In genomic region chr5:54902817-54903473, GRCh38 we compare ENCODE assay signal across 8 cellular contexts.
A peak's percentile ranks its signal among the peaks of the same experiment; 100 is the strongest.
DNase-seq lines count a peak whose midpoint lies in the region; ATAC-seq and FAIRE-seq lines count a peak whose summit lies in the region.
"Had no signal": no experiment of that assay in that cellular context is flagged by ENCODE, and none has a peak within 500 bp of the region (broad histone marks: within the 10 kb centered on the region; RNA-seq: fewer than 3 reads in every experiment).

No MANE protein-coding gene starts in this region.

- peak; percentile 100 for ATAC-seq in GM18867 (IDR thresholded peaks at IDR 0.05; ENCODE audit: unreplicated experiment)
- ATAC-seq in activated naive CD8-positive, alpha-beta T cell treated with anti-CD3 and anti-CD28 coated beads, Interleukin-2, amount 10 ng/mL, durations not matched to agents 7 days and 5 days (ENCODE audit: low read depth), result peak; percentile 98
- ATAC-seq: left colon had no signal

- H3K27me3 Mint-ChIP-seq in activated naive CD8-positive, alpha-beta T cell treated with anti-CD3 and anti-CD28 coated beads, Interleukin-2, amount 10 ng/mL, durations not matched to agents 7 days and 5 days, result peaks cover 16% of the 10 kb centered on the region

- peaks cover 41% of the 10 kb centered on the region for H3K4me1 Mint-ChIP-seq in activated naive CD8-positive, alpha-beta T cell treated with anti-CD3 and anti-CD28 coated beads, Interleukin-2, amount 10 ng/mL, durations not matched to agents 7 days and 5 days

- H3K27ac Mint-ChIP-seq in activated naive CD8-positive, alpha-beta T cell treated with anti-CD3 and anti-CD28 coated beads, Interleukin-2, amount 10 ng/mL, durations not matched to agents 7 days and 5 days, result peak overlapping the region; percentile 18

- DNase-seq in HCEC 1CT, result peak; percentile 85
- DNase-seq in NAMALWA (ENCODE audit: low spot score), result peak; percentile 77
- no peak for DNase-seq in activated naive CD8-positive, alpha-beta T cell treated with anti-CD3 and anti-CD28 coated beads, Interleukin-2, amount 10 ng/mL, durations not matched to agents 7 days and 5 days
- DNase-seq in stimulated activated CD4-positive, alpha-beta T cell treated with anti-CD3 and anti-CD28 coated beads, Interleukin-4, amount 100 ng/mL, for 1 hour, result peak; percentile 30
- no peak for DNase-seq in frontal cortex (ENCODE audit: low spot score in 2 of 2)
- DNase-seq in midbrain (lab: John Stamatoyannopoulos, UW), result no peak

- no peak for FAIRE-seq in frontal cortex (lab: Jason Lieb, UNC)

- POLR2A ChIA-PET in activated naive CD8-positive, alpha-beta T cell treated with anti-CD3 and anti-CD28 coated beads, Interleukin-2, amount 10 ng/mL, durations not matched to agents 7 days and 5 days (lab: Charles Lee), result interaction anchor here (0.6 to 1.5 kb wide), 2 partner anchors 57 to 296 kb away, joined by 3 read pairs; no protein-coding TSS in a partner anchor

- H3K36me3 Mint-ChIP-seq in activated naive CD8-positive, alpha-beta T cell treated with anti-CD3 and anti-CD28 coated beads, Interleukin-2, amount 10 ng/mL, durations not matched to agents 7 days and 5 days, result peaks cover 4% of the 10 kb centered on the region

- H3K9me3 Mint-ChIP-seq in activated naive CD8-positive, alpha-beta T cell treated with anti-CD3 and anti-CD28 coated beads, Interleukin-2, amount 10 ng/mL, durations not matched to agents 7 days and 5 days, result no peaks in the 10 kb centered on the region

- H3K4me3 Mint-ChIP-seq in activated naive CD8-positive, alpha-beta T cell treated with anti-CD3 and anti-CD28 coated beads, Interleukin-2, amount 10 ng/mL, durations not matched to agents 7 days and 5 days, result peak overlapping the region; percentile 62

Comparison
In these comparisons a context has a peak if more than half of its experiments do, and no peak if none do; other contexts are left out.
1. DNase-seq: peak in HCEC 1CT (single experiment), NAMALWA (single experiment) and stimulated activated CD4-positive, alpha-beta T cell treated with anti-CD3 and anti-CD28 coated beads, Interleukin-4, amount 100 ng/mL, for 1 hour (single experiment); none in activated naive CD8-positive, alpha-beta T cell treated with anti-CD3 and anti-CD28 coated beads, Interleukin-2, amount 10 ng/mL, durations not matched to agents 7 days and 5 days (single experiment), frontal cortex (0 of 2) and midbrain (single experiment).